Comparison of ENCODE assay signal across 7 cellular contexts in genomic region chr15:20280141-20280932, GRCh38.
A peak's percentile ranks its signal among the peaks of the same experiment; 100 is the strongest.
DNase-seq lines count a peak whose midpoint lies in the region; ATAC-seq and TF ChIP-seq lines count a peak whose summit lies in the region.
"Not testable (repeated sequence)": the region's sequence is repeated elsewhere in the genome, so short reads cannot be mapped to it uniquely, and the experiment has no call there.

No MANE protein-coding gene starts in this region.

- H3K4me1 Mint-ChIP-seq in activated naive CD8-positive, alpha-beta T cell treated with anti-CD3 and anti-CD28 coated beads, Interleukin-2, amount 10 ng/mL, durations not matched to agents 7 days and 5 days; naive thymus-derived CD4-positive, alpha-beta T cell; stimulated activated memory B cell treated with anti-CD40 and anti-IgM and Interleukin-4, amounts not matched to agents 10 μg/mL and 1 μg/mL and 100 μg/mL, for 72 hours: not testable (repeated sequence)

- H3K27ac Mint-ChIP-seq in activated naive CD8-positive, alpha-beta T cell treated with anti-CD3 and anti-CD28 coated beads, Interleukin-2, amount 10 ng/mL, durations not matched to agents 7 days and 5 days; naive thymus-derived CD4-positive, alpha-beta T cell; stimulated activated memory B cell treated with anti-CD40 and anti-IgM and Interleukin-4, amounts not matched to agents 10 μg/mL and 1 μg/mL and 100 μg/mL, for 72 hours: not testable (repeated sequence)

- H3K27me3 ChIP-seq in heart left ventricle = peaks cover 0 to 22% (median 0%) of the 10 kb centered on the region in 9 donors
- H3K27me3 ChIP-seq in naive thymus-derived CD4-positive, alpha-beta T cell (ENCODE audit: control insufficient read depth in 2 of 2, insufficient read depth in 2 of 2, low read length in 2 of 2) = not testable (repeated sequence)

- WGBS in heart left ventricle, 4 donors = 66 to 72% (median 70%) methylated on average over 13 of the region's 13 CpGs

- not testable (repeated sequence) for TF ChIP-seq POLR2A in heart left ventricle (IDR thresholded peaks at IDR 0.05)

- not testable (repeated sequence) for H3K27ac ChIP-seq in heart left ventricle; naive thymus-derived CD4-positive, alpha-beta T cell (ENCODE audit: low read depth, low read length)

- POLR2A ChIA-PET in activated naive CD8-positive, alpha-beta T cell treated with anti-CD3 and anti-CD28 coated beads, Interleukin-2, amount 10 ng/mL, durations not matched to agents 7 days and 5 days (lab: Charles Lee); naive thymus-derived CD4-positive, alpha-beta T cell (lab: Charles Lee): not testable (repeated sequence)

- H3K4me1 ChIP-seq in heart left ventricle; naive thymus-derived CD4-positive, alpha-beta T cell (ENCODE audit: control insufficient read depth in 2 of 2, insufficient read depth in 2 of 2, low read length in 2 of 2): not testable (repeated sequence)

- H3K4me3 ChIP-seq in heart left ventricle; naive thymus-derived CD4-positive, alpha-beta T cell (ENCODE audit: low read length): not testable (repeated sequence)

- TF ChIP-seq CTCF in heart left ventricle (IDR thresholded peaks at IDR 0.05) = not testable (repeated sequence)

- intact Hi-C loops in heart left ventricle (cut with DNase I); naive thymus-derived CD4-positive, alpha-beta T cell (cut with micrococcal nuclease); posterior vena cava (cut with DNase I): not testable (repeated sequence)

- H3K36me3 Mint-ChIP-seq in activated naive CD8-positive, alpha-beta T cell treated with anti-CD3 and anti-CD28 coated beads, Interleukin-2, amount 10 ng/mL, durations not matched to agents 7 days and 5 days; naive thymus-derived CD4-positive, alpha-beta T cell; stimulated activated memory B cell treated with anti-CD40 and anti-IgM and Interleukin-4, amounts not matched to agents 10 μg/mL and 1 μg/mL and 100 μg/mL, for 72 hours: not testable (repeated sequence)

- DNase-seq in activated naive CD8-positive, alpha-beta T cell treated with anti-CD3 and anti-CD28 coated beads, Interleukin-2, amount 10 ng/mL, durations not matched to agents 7 days and 5 days = peak; percentile 26
- peak in 1 of 5 donors; percentile 63 for DNase-seq in heart left ventricle
- not testable (repeated sequence) for DNase-seq in left lobe of liver (ENCODE audit: low spot score); naive thymus-derived CD4-positive, alpha-beta T cell
- peak; percentile 81 for DNase-seq in posterior vena cava (ENCODE audit: low spot score)

- H3K4me3 Mint-ChIP-seq in activated naive CD8-positive, alpha-beta T cell treated with anti-CD3 and anti-CD28 coated beads, Interleukin-2, amount 10 ng/mL, durations not matched to agents 7 days and 5 days; naive thymus-derived CD4-positive, alpha-beta T cell; stimulated activated memory B cell treated with anti-CD40 and anti-IgM and Interleukin-4, amounts not matched to agents 10 μg/mL and 1 μg/mL and 100 μg/mL, for 72 hours: not testable (repeated sequence)

- not testable (repeated sequence) for ATAC-seq in activated naive CD8-positive, alpha-beta T cell treated with anti-CD3 and anti-CD28 coated beads, Interleukin-2, amount 10 ng/mL, durations not matched to agents 7 days and 5 days (ENCODE audit: low read depth)
- ATAC-seq in esophagus mucosa = peak; percentile 22
- ATAC-seq in heart left ventricle = peak in 3 of 4 donors; percentile 22 to 40 (median 30)
- ATAC-seq in left lobe of liver = peak; percentile 21
- peak; percentile 21 for ATAC-seq in naive thymus-derived CD4-positive, alpha-beta T cell
- peak; percentile 21 for ATAC-seq in stimulated activated memory B cell treated with anti-CD40 and anti-IgM and Interleukin-4, amounts not matched to agents 10 μg/mL and 1 μg/mL and 100 μg/mL, for 72 hours

- CTCF ChIA-PET in naive thymus-derived CD4-positive, alpha-beta T cell (lab: Charles Lee) = not testable (repeated sequence)

- not testable (repeated sequence) for H3K9me3 Mint-ChIP-seq in activated naive CD8-positive, alpha-beta T cell treated with anti-CD3 and anti-CD28 coated beads, Interleukin-2, amount 10 ng/mL, durations not matched to agents 7 days and 5 days; naive thymus-derived CD4-positive, alpha-beta T cell; stimulated activated memory B cell treated with anti-CD40 and anti-IgM and Interleukin-4, amounts not matched to agents 10 μg/mL and 1 μg/mL and 100 μg/mL, for 72 hours

- peaks cover 0 to 41% (median 7%) of the 10 kb centered on the region in 12 donors for H3K9me3 ChIP-seq in heart left ventricle
- not testable (repeated sequence) for H3K9me3 ChIP-seq in naive thymus-derived CD4-positive, alpha-beta T cell (ENCODE audit: control insufficient read depth in 2 of 3, low read length in 3 of 3)

- not testable (repeated sequence) for H3K36me3 ChIP-seq in heart left ventricle; naive thymus-derived CD4-positive, alpha-beta T cell (ENCODE audit: control insufficient read depth in 2 of 3, insufficient read depth in 3 of 3, low read length in 3 of 3)

- H3K27me3 Mint-ChIP-seq in activated naive CD8-positive, alpha-beta T cell treated with anti-CD3 and anti-CD28 coated beads, Interleukin-2, amount 10 ng/mL, durations not matched to agents 7 days and 5 days; naive thymus-derived CD4-positive, alpha-beta T cell; stimulated activated memory B cell treated with anti-CD40 and anti-IgM and Interleukin-4, amounts not matched to agents 10 μg/mL and 1 μg/mL and 100 μg/mL, for 72 hours: not testable (repeated sequence)
